In genomic region chr11:65315866-65316233, GRCh38 we compare ENCODE assay signal across 8 cellular contexts. TPM values are rescaled to one million over a fixed set of nuclear protein-coding genes. Genes with fewer than 3 reads are reported as not detected.
A peak's percentile ranks its signal among the peaks of the same experiment; 100 is the strongest.
DNase-seq lines count a peak whose midpoint lies in the region; ATAC-seq, FAIRE-seq and TF ChIP-seq lines count a peak whose summit lies in the region.

No MANE protein-coding gene starts in this region.

- no peak for FAIRE-seq in keratinocyte (lab: Jason Lieb, UNC)

- H3K9me3 ChIP-seq in keratinocyte (ENCODE audit: control insufficient read depth, low read depth, low read length) (no peaks in the 10 kb centered on the region), stomach (no peaks in the 10 kb centered on the region)

- no peak for TF ChIP-seq EP300 in stomach (IDR thresholded peaks at IDR 0.05)

- peak overlapping the region; percentile 62 for H3K27ac Mint-ChIP-seq in T-helper 1 cell treated with Interleukin-12 subunit alpha and Interleukin-12 subunit beta and Interleukin-4 antibody, amounts not matched to agents 30 μg/mL and 1 μg/mL, for 36 hours
- H3K27ac Mint-ChIP-seq in activated T-helper 2 cell treated with anti-CD3 and anti-CD28 coated beads, Interferon-gamma antibody, Interleukin-2, Interleukin-4, amounts not matched to agents 10 μg/mL and 5 μg/mL and 100 μg/mL, durations not matched to agents 14 hours and 24 hours and 36 hours = no peak overlapping the region

- intact Hi-C loops in activated T-helper 2 cell treated with anti-CD3 and anti-CD28 coated beads, Interferon-gamma antibody, Interleukin-2, Interleukin-4, amounts not matched to agents 10 μg/mL and 5 μg/mL and 100 μg/mL, durations not matched to agents 14 hours and 24 hours and 36 hours (cut with micrococcal nuclease) = loop anchor here (2.0 to 5.0 kb wide), 3 partner anchors 17 to 99 kb away; partner anchors contain the start of gene DPF2
- intact Hi-C loops in stomach (cut with DNase I; ENCODE audit: low total_unique reads) = loop anchor here (2.0 kb wide), 1 partner anchor 43 kb away; no protein-coding TSS in a partner anchor

- H3K27ac ChIP-seq in keratinocyte (ENCODE audit: control insufficient read depth, insufficient read depth, low read length) (peak overlapping the region; percentile 78), stomach (peak overlapping the region; percentile 85 to 96 (median 92))

- H3K4me3 ChIP-seq in keratinocyte (ENCODE audit: control insufficient read depth in 2 of 3, extremely low read depth in 1 of 3, insufficient read depth in 2 of 3, low read depth in 1 of 3, low read length in 3 of 3) (peak overlapping the region; percentile 91 to 97 (median 94)), stomach (peak overlapping the region; percentile 70 to 98 (median 88))

- peaks cover 6% of the 10 kb centered on the region in 2 experiments for H3K36me3 ChIP-seq in keratinocyte (ENCODE audit: control insufficient read depth in 2 of 2, extremely low read depth in 1 of 2, insufficient read depth in 2 of 2, low read length in 2 of 2)
- H3K36me3 ChIP-seq in stomach = peaks cover 5 to 18% (median 7%) of the 10 kb centered on the region in 4 donors

- peaks cover 6% of the 10 kb centered on the region for H4K20me1 ChIP-seq in keratinocyte (ENCODE audit: control insufficient read depth, extremely low read depth, insufficient read depth, low read length)

- DNase-seq in T-helper 1 cell = no peak
- no peak for DNase-seq in activated T-helper 2 cell treated with anti-CD3 and anti-CD28 coated beads, Interferon-gamma antibody, Interleukin-2, Interleukin-4, amounts not matched to agents 10 μg/mL and 5 μg/mL and 100 μg/mL, durations not matched to agents 14 hours and 24 hours and 36 hours (ENCODE audit: low spot score)
- no peak for DNase-seq in keratinocyte (ENCODE audit: low read depth, low spot score)
- DNase-seq in stomach = no peak
- no peak for DNase-seq in putamen (ENCODE audit: low spot score)
- DNase-seq in SK-N-DZ (ENCODE audit: low spot score) = no peak

- H3K4me1 ChIP-seq in keratinocyte (ENCODE audit: control insufficient read depth, extremely low read depth, insufficient read depth, low read length) = peaks cover 25% of the 10 kb centered on the region
- H3K4me1 ChIP-seq in stomach = peaks cover 30 to 86% (median 75%) of the 10 kb centered on the region in 4 donors

- no peak for TF ChIP-seq POLR2A in stomach (IDR thresholded peaks at IDR 0.05)

- peaks cover 3% of the 10 kb centered on the region for H3K4me1 Mint-ChIP-seq in T-helper 1 cell treated with Interleukin-12 subunit alpha and Interleukin-12 subunit beta and Interleukin-4 antibody, amounts not matched to agents 30 μg/mL and 1 μg/mL, for 36 hours (ENCODE audit: low read depth)
- peaks cover 9% of the 10 kb centered on the region for H3K4me1 Mint-ChIP-seq in activated T-helper 2 cell treated with anti-CD3 and anti-CD28 coated beads, Interferon-gamma antibody, Interleukin-2, Interleukin-4, amounts not matched to agents 10 μg/mL and 5 μg/mL and 100 μg/mL, durations not matched to agents 14 hours and 24 hours and 36 hours (ENCODE audit: low read depth)

- H3K36me3 Mint-ChIP-seq in T-helper 1 cell treated with Interleukin-12 subunit alpha and Interleukin-12 subunit beta and Interleukin-4 antibody, amounts not matched to agents 30 μg/mL and 1 μg/mL, for 36 hours (ENCODE audit: low read depth) = no peaks in the 10 kb centered on the region
- no peaks in the 10 kb centered on the region for H3K36me3 Mint-ChIP-seq in activated T-helper 2 cell treated with anti-CD3 and anti-CD28 coated beads, Interferon-gamma antibody, Interleukin-2, Interleukin-4, amounts not matched to agents 10 μg/mL and 5 μg/mL and 100 μg/mL, durations not matched to agents 14 hours and 24 hours and 36 hours (ENCODE audit: low read depth)

- dilution Hi-C loops in keratinocyte (cut with MboI; ENCODE audit: extremely low pct_ligation_motif_present, low sequenced_read_pairs) = no loop called here

- H3K27me3 ChIP-seq in keratinocyte (ENCODE audit: control insufficient read depth, extremely low read depth, insufficient read depth, low read length) = no peaks in the 10 kb centered on the region
- no peaks in the 10 kb centered on the region for H3K27me3 ChIP-seq in stomach

- no peak overlapping the region for H2AFZ ChIP-seq in keratinocyte (ENCODE audit: control insufficient read depth, low read length)

- H3K9ac ChIP-seq in keratinocyte (ENCODE audit: control insufficient read depth, extremely low read depth, insufficient read depth, low read length) = peak overlapping the region; percentile 85

- H3K79me2 ChIP-seq in keratinocyte (ENCODE audit: control insufficient read depth, insufficient read depth, low read length) = peaks cover 56% of the 10 kb centered on the region

- no peaks in the 10 kb centered on the region for H3K9me3 Mint-ChIP-seq in T-helper 1 cell treated with Interleukin-12 subunit alpha and Interleukin-12 subunit beta and Interleukin-4 antibody, amounts not matched to agents 30 μg/mL and 1 μg/mL, for 36 hours
- no peaks in the 10 kb centered on the region for H3K9me3 Mint-ChIP-seq in activated T-helper 2 cell treated with anti-CD3 and anti-CD28 coated beads, Interferon-gamma antibody, Interleukin-2, Interleukin-4, amounts not matched to agents 10 μg/mL and 5 μg/mL and 100 μg/mL, durations not matched to agents 14 hours and 24 hours and 36 hours

- peak overlapping the region; percentile 52 for H3K4me3 Mint-ChIP-seq in T-helper 1 cell treated with Interleukin-12 subunit alpha and Interleukin-12 subunit beta and Interleukin-4 antibody, amounts not matched to agents 30 μg/mL and 1 μg/mL, for 36 hours
- H3K4me3 Mint-ChIP-seq in activated T-helper 2 cell treated with anti-CD3 and anti-CD28 coated beads, Interferon-gamma antibody, Interleukin-2, Interleukin-4, amounts not matched to agents 10 μg/mL and 5 μg/mL and 100 μg/mL, durations not matched to agents 14 hours and 24 hours and 36 hours (ENCODE audit: low read depth) = peak overlapping the region; percentile 80

- no peaks in the 10 kb centered on the region for H3K9me1 ChIP-seq in keratinocyte (ENCODE audit: control insufficient read depth, extremely low read depth, insufficient read depth, low read length)

- peaks cover 14% of the 10 kb centered on the region for H3K27me3 Mint-ChIP-seq in T-helper 1 cell treated with Interleukin-12 subunit alpha and Interleukin-12 subunit beta and Interleukin-4 antibody, amounts not matched to agents 30 μg/mL and 1 μg/mL, for 36 hours (ENCODE audit: low read depth)
- no peaks in the 10 kb centered on the region for H3K27me3 Mint-ChIP-seq in activated T-helper 2 cell treated with anti-CD3 and anti-CD28 coated beads, Interferon-gamma antibody, Interleukin-2, Interleukin-4, amounts not matched to agents 10 μg/mL and 5 μg/mL and 100 μg/mL, durations not matched to agents 14 hours and 24 hours and 36 hours (ENCODE audit: low read depth)

- no peak for ATAC-seq in GM21717 (IDR thresholded peaks at IDR 0.05; ENCODE audit: unreplicated experiment)

- 7 to 20% (median 9%) methylated on average over 8 of the region's 8 CpGs for WGBS in stomach, 5 donors

- H3K4me2 ChIP-seq in keratinocyte (ENCODE audit: control insufficient read depth, extremely low read depth, insufficient read depth, low read depth, low read length) = peak overlapping the region; percentile 97

- TF ChIP-seq CTCF in keratinocyte (optimal IDR thresholded peaks at IDR 0.05 in 1 of 3, IDR thresholded peaks at IDR 0.05 in 1 of 3, conservative IDR thresholded peaks at IDR 0.05 in 1 of 3; ENCODE audit: extremely low read depth in 1 of 3, insufficient read depth in 2 of 3, low read length in 3 of 3) = peak in 1 of 3 experiments; percentile 12
- peak in 2 of 7 experiments; percentile 16 to 57 for TF ChIP-seq CTCF in stomach (IDR thresholded peaks at IDR 0.05)

RNA-seq across cellular contexts. Expression of gene CDC42EP2, which starts 1.2 kb away (rescaled TPM):
- total RNA-seq in activated T-helper 2 cell treated with anti-CD3 and anti-CD28 coated beads, Interferon-gamma antibody, Interleukin-2, Interleukin-4, amounts not matched to agents 10 μg/mL and 5 μg/mL and 100 μg/mL, durations not matched to agents 14 hours and 24 hours and 36 hours = 3.4 and 5.1 TPM in 2 replicates
- polyA plus RNA-seq in keratinocyte (3.6 to 18.7 TPM (median 6.1 TPM) in 3 replicates), stomach (10 to 100 TPM; 13.8 to 22.0 (median 18.4) TPM)
- 0.82 TPM for polyA plus RNA-seq in keratinocyte (2011; ENCODE audit: low read depth)
- polyA plus RNA-seq in keratinocyte (2011; cell fraction: cytosol; rRNA removed) = 7.1 and 12.7 TPM in 2 replicates
- 15.7 and 19.5 TPM in 2 replicates for polyA plus RNA-seq in keratinocyte (2011; cell fraction: nucleus; rRNA removed)
- polyA plus RNA-seq in keratinocyte (2012; ENCODE audit: low replicate concordance) = 5.8 and 21.7 TPM in 2 replicates
- 9.7 to 64.5 TPM (median 12.2 TPM) in 3 replicates for polyA minus RNA-seq in keratinocyte
- 20.1 TPM for polyA minus RNA-seq in keratinocyte (2011; cell fraction: cytosol; rRNA and poly(A)+ RNA removed)
- polyA minus RNA-seq in keratinocyte (2011; cell fraction: nucleus; rRNA and poly(A)+ RNA removed) = 16.4 and 16.9 TPM in 2 replicates
- 10 to 100 TPM in 2 of 5 donors, 1 to 10 TPM in 1, under 1 TPM in 1, not detected in 1; 0.89 to 18.3 (median 8.3) TPM for total RNA-seq in stomach
- polyA plus RNA-seq in SK-N-DZ (2014; cell fraction: cytosol; rRNA removed) = 0.08 and 0.54 TPM in 2 replicates
- polyA plus RNA-seq in SK-N-DZ (2014; cell fraction: nucleus; rRNA removed) = 0.64 and 0.82 TPM in 2 replicates

RNA-seq across cellular contexts. Expression of gene DPF2, which starts 17.8 kb away (rescaled TPM):
- 77.0 and 78.1 TPM in 2 replicates for total RNA-seq in activated T-helper 2 cell treated with anti-CD3 and anti-CD28 coated beads, Interferon-gamma antibody, Interleukin-2, Interleukin-4, amounts not matched to agents 10 μg/mL and 5 μg/mL and 100 μg/mL, durations not matched to agents 14 hours and 24 hours and 36 hours
- 14.5 to 43.9 TPM (median 16.8 TPM) in 3 replicates for polyA plus RNA-seq in keratinocyte
- 15.6 TPM for polyA plus RNA-seq in keratinocyte (2011; ENCODE audit: low read depth)
- polyA plus RNA-seq in keratinocyte (2011; cell fraction: cytosol; rRNA removed) = 25.9 and 28.3 TPM in 2 replicates
- 62.6 and 66.3 TPM in 2 replicates for polyA plus RNA-seq in keratinocyte (2011; cell fraction: nucleus; rRNA removed)
- polyA plus RNA-seq in keratinocyte (2012; ENCODE audit: low replicate concordance) = 26.6 and 28.8 TPM in 2 replicates
- polyA minus RNA-seq in keratinocyte = 23.0 to 75.8 TPM (median 23.5 TPM) in 3 replicates
- polyA minus RNA-seq in keratinocyte (2011; cell fraction: cytosol; rRNA and poly(A)+ RNA removed) = 19.8 TPM
- polyA minus RNA-seq in keratinocyte (2011; cell fraction: nucleus; rRNA and poly(A)+ RNA removed) = 15.9 and 26.8 TPM in 2 replicates
- 10 to 100 TPM; 14.7 to 92.8 (median 35.1) TPM for total RNA-seq in stomach
- 10 to 100 TPM; 14.9 to 22.6 (median 19.6) TPM for polyA plus RNA-seq in stomach
- polyA plus RNA-seq in SK-N-DZ (2014; cell fraction: cytosol; rRNA removed) = 41.3 and 44.7 TPM in 2 replicates
- 38.9 and 45.8 TPM in 2 replicates for polyA plus RNA-seq in SK-N-DZ (2014; cell fraction: nucleus; rRNA removed)

RNA-seq across cellular contexts. Expression of gene TIGD3, which starts 38.7 kb away (rescaled TPM):
- total RNA-seq in activated T-helper 2 cell treated with anti-CD3 and anti-CD28 coated beads, Interferon-gamma antibody, Interleukin-2, Interleukin-4, amounts not matched to agents 10 μg/mL and 5 μg/mL and 100 μg/mL, durations not matched to agents 14 hours and 24 hours and 36 hours = 1.3 and 1.6 TPM in 2 replicates
- polyA plus RNA-seq in keratinocyte (0.04 to 0.05 TPM in 2 of 3 replicates, not detected in the other), stomach (under 1 TPM in 2 of 3 donors, not detected in 1; 0.25 to 0.44 TPM)
- 0.56 TPM for polyA plus RNA-seq in keratinocyte (2011; ENCODE audit: low read depth)
- 0.05 TPM in 1 of 2 replicates, not detected in the other for polyA plus RNA-seq in keratinocyte (2011; cell fraction: cytosol; rRNA removed)
- 0.23 and 0.32 TPM in 2 replicates for polyA plus RNA-seq in keratinocyte (2011; cell fraction: nucleus; rRNA removed)
- polyA plus RNA-seq in keratinocyte (2012; ENCODE audit: low replicate concordance) = 0.05 and 0.23 TPM in 2 replicates
- polyA minus RNA-seq in keratinocyte = not detected in 3 replicates
- not detected for polyA minus RNA-seq in keratinocyte (2011; cell fraction: cytosol; rRNA and poly(A)+ RNA removed)
- not detected in 2 replicates for polyA minus RNA-seq in keratinocyte (2011; cell fraction: nucleus; rRNA and poly(A)+ RNA removed)
- 1 to 10 TPM in 1 of 5 donors, not detected in 4; 4.5 TPM for total RNA-seq in stomach
- 6.0 and 6.7 TPM in 2 replicates for polyA plus RNA-seq in SK-N-DZ (2014; cell fraction: cytosol; rRNA removed)
- 4.2 and 5.5 TPM in 2 replicates for polyA plus RNA-seq in SK-N-DZ (2014; cell fraction: nucleus; rRNA removed)

RNA-seq across cellular contexts. Expression of gene POLA2, which starts 54.1 kb away (rescaled TPM):
- 74.5 and 74.6 TPM in 2 replicates for total RNA-seq in activated T-helper 2 cell treated with anti-CD3 and anti-CD28 coated beads, Interferon-gamma antibody, Interleukin-2, Interleukin-4, amounts not matched to agents 10 μg/mL and 5 μg/mL and 100 μg/mL, durations not matched to agents 14 hours and 24 hours and 36 hours
- polyA plus RNA-seq in keratinocyte (13.8 to 21.5 TPM (median 20.9 TPM) in 3 replicates), stomach (10 to 100 TPM in 2 of 3 donors, 1 to 10 TPM in 1; 8.6 to 11.2 (median 10.3) TPM)
- 1.2 TPM for polyA plus RNA-seq in keratinocyte (2011; ENCODE audit: low read depth)
- 7.3 and 15.7 TPM in 2 replicates for polyA plus RNA-seq in keratinocyte (2011; cell fraction: cytosol; rRNA removed)
- polyA plus RNA-seq in keratinocyte (2011; cell fraction: nucleus; rRNA removed) = 16.6 and 17.0 TPM in 2 replicates
- 3.2 and 9.5 TPM in 2 replicates for polyA plus RNA-seq in keratinocyte (2012; ENCODE audit: low replicate concordance)
- polyA minus RNA-seq in keratinocyte = 14.2 to 23.6 TPM (median 23.1 TPM) in 3 replicates
- 5.9 TPM for polyA minus RNA-seq in keratinocyte (2011; cell fraction: cytosol; rRNA and poly(A)+ RNA removed)
- 3.6 and 9.2 TPM in 2 replicates for polyA minus RNA-seq in keratinocyte (2011; cell fraction: nucleus; rRNA and poly(A)+ RNA removed)
- total RNA-seq in stomach = 10 to 100 TPM in 2 of 5 donors, 1 to 10 TPM in 3; 1.7 to 17.0 (median 5.5) TPM
- 44.0 and 49.9 TPM in 2 replicates for polyA plus RNA-seq in SK-N-DZ (2014; cell fraction: cytosol; rRNA removed)
- polyA plus RNA-seq in SK-N-DZ (2014; cell fraction: nucleus; rRNA removed) = 40.0 and 68.8 TPM in 2 replicates
